ENCODE assay signal across 26 cellular contexts in the genomic region with DNA sequence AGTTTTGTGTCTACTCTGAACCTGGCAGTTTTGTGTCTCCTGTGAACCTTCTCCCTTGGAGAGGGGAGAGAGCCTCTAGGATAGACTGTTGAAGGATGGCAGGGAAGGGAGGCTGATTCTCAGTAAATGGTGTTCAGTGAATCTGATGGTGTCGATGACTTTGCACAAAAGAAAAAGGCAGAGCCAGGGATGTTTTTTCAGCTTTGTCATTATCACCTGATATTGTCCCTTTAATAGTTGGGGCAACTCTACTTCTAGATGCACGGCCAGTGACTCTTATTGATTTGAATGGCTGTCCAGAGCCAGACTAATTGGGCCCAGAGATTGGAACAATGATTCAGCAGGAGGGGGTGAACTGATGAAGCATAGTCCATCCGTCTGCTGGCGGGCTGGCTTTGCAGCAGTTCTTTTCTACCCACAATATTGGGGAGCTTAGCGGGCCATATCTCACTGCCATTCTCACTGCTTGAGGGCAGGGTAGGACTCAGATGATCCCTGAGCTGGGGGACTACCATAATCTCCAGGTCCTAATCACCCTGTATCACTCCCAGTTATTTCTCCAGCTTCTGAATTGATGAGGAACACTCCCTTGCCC.
A peak's percentile ranks its signal among the peaks of the same experiment; 100 is the strongest.
DNase-seq lines count a peak whose midpoint lies in the region; ATAC-seq, FAIRE-seq and TF ChIP-seq lines count a peak whose summit lies in the region.
"Had no signal": no experiment of that assay in that cellular context is flagged by ENCODE, and none has a peak within 500 bp of the region (broad histone marks: within the 10 kb centered on the region; RNA-seq: fewer than 3 reads in every experiment).

No MANE protein-coding gene starts in this region.

- in situ Hi-C loops in K562 (cut with MboI), result no loop called here

- H3K4me1 ChIP-seq in left ventricle myocardium inferior (peaks cover 14% of the 10 kb centered on the region), K562 (replicated peaks in 1 of 2; ENCODE audit: control insufficient read depth in 2 of 2, insufficient read depth in 2 of 2, low read length in 2 of 2) (peaks cover 3 to 25% of the 10 kb centered on the region in 2 experiments; a peak in 4 of 5 replicates), kidney (ENCODE audit: control insufficient read depth in 1 of 2, insufficient read depth in 1 of 2, low read depth in 1 of 2, low read length in 2 of 2) (no peaks in the 10 kb centered on the region)
- H3K4me1 ChIP-seq: A549 had no signal

- H3K27me3 Mint-ChIP-seq in natural killer cell treated with Interleukin-12 subunit alpha and Interleukin-12 subunit beta and Interleukin-15 and Interleukin-18, amount 100 ng/mL, for 72 hours, result no peaks in the 10 kb centered on the region
- H3K27me3 Mint-ChIP-seq: B cell; CD4-positive, alpha-beta T cell had no signal

- H3K9me3 Mint-ChIP-seq in natural killer cell treated with Interleukin-12 subunit alpha and Interleukin-12 subunit beta and Interleukin-15 and Interleukin-18, amount 100 ng/mL, for 72 hours, result no peaks in the 10 kb centered on the region

- H3K36me3 ChIP-seq in left ventricle myocardium inferior (peaks cover 15% of the 10 kb centered on the region), K562 (ENCODE audit: control insufficient read depth, insufficient read depth, low read length) (peaks cover 2% of the 10 kb centered on the region; the same call in 1 of the 3 replicates), kidney (ENCODE audit: control insufficient read depth in 1 of 2, insufficient read depth in 2 of 2, low read length in 2 of 2) (peaks cover 0 to 1% of the 10 kb centered on the region in 2 donors)

- peak overlapping the region; percentile 71 for H2AFZ ChIP-seq in K562 (ENCODE audit: low read depth, low read length)

- H3K4me1 Mint-ChIP-seq in natural killer cell treated with Interleukin-12 subunit alpha and Interleukin-12 subunit beta and Interleukin-15 and Interleukin-18, amount 100 ng/mL, for 72 hours (ENCODE audit: low read depth in 2 of 2), result no peaks in the 10 kb centered on the region
- H3K4me1 Mint-ChIP-seq: B cell had no signal

- POLR2A ChIA-PET in K562 (lab: Yijun Ruan, JAX), result interaction anchor here (0.6 to 1.9 kb wide), 7 partner anchors 10 to 198 kb away, joined by 3 to 7 read pairs (median 3); no protein-coding TSS in a partner anchor

- TF ChIP-seq RAD21 in K562 (CRISPR knock-in tag; conservative IDR thresholded peaks at IDR 0.05 in 1 of 2, IDR thresholded peaks at IDR 0.05 in 1 of 2), result no peak

- BruUV-seq in K562 (replicated peaks; lab: Mats Ljungman, UMichigan), result no TSS peak

- no peak for TF ChIP-seq CTCF in left ventricle myocardium inferior (IDR thresholded peaks at IDR 0.05; ENCODE audit: borderline replicate concordance)
- no peak for TF ChIP-seq CTCF in K562 (IDR thresholded peaks at IDR 0.05 in 2 of 3, conservative IDR thresholded peaks at IDR 0.05 in 1 of 3; ENCODE audit: insufficient read depth in 2 of 3, low read depth in 1 of 3, low read length in 3 of 3)
- TF ChIP-seq CTCF in kidney (IDR thresholded peaks at IDR 0.05; ENCODE audit: borderline replicate concordance, extremely low read depth, insufficient read depth), result no peak

- CTCF ChIA-PET in K562 (lab: Yijun Ruan, JAX; ENCODE audit: low intra/inter-chr PET ratio), result no interaction called here

- no peak for TF ChIP-seq POLR2A in K562 (conservative IDR thresholded peaks at IDR 0.05)

- no peak overlapping the region for H3K27ac Mint-ChIP-seq in natural killer cell treated with Interleukin-12 subunit alpha and Interleukin-12 subunit beta and Interleukin-15 and Interleukin-18, amount 100 ng/mL, for 72 hours
- H3K27ac Mint-ChIP-seq: B cell; CD4-positive, alpha-beta T cell; CD8-positive, alpha-beta T cell had no signal

- H3K9ac ChIP-seq in K562 (ENCODE audit: insufficient read depth in 1 of 2, low read depth in 2 of 2, low read length in 2 of 2), result peak overlapping the region in 1 of 2 experiments; percentile 1; a peak in 1 of 4 replicates
- H3K9ac ChIP-seq in kidney (ENCODE audit: low read length in 2 of 2), result no peak overlapping the region
- H3K9ac ChIP-seq: BLaER1 treated with 17β-estradiol and CSF1 and Interleukin-3, amounts not matched to agents 10 nM and 100 nM had no signal

- H3K4me3 ChIP-seq in left ventricle myocardium inferior, result no peak overlapping the region
- no peak overlapping the region for H3K4me3 ChIP-seq in K562
- H3K4me3 ChIP-seq in kidney (ENCODE audit: low read length in 2 of 2), result no peak overlapping the region
- H3K4me3 ChIP-seq: A549; BLaER1 treated with 17β-estradiol and CSF1 and Interleukin-3, amounts not matched to agents 10 nM and 100 nM; GM12878 had no signal

- FAIRE-seq in K562 (lab: Jason Lieb, UNC) (no peak), kidney (lab: Jason Lieb, UNC) (no peak)
- FAIRE-seq: A549, GM12892, GM18507 had no signal

- ATAC-seq in left cardiac atrium (no peak), K562 (peak; percentile 77), GM21360 (IDR thresholded peaks at IDR 0.05; ENCODE audit: unreplicated experiment) (no peak), HG02678 (IDR thresholded peaks at IDR 0.05; ENCODE audit: unreplicated experiment) (no peak)
- ATAC-seq in natural killer cell treated with Interleukin-12 subunit alpha and Interleukin-12 subunit beta and Interleukin-15 and Interleukin-18, amount 100 ng/mL, for 72 hours, result no peak
- ATAC-seq: A549; CD8-positive, alpha-beta T cell; GM12878 had no signal

- TF ChIP-seq EP300 in K562 (IDR thresholded peaks at IDR 0.05; ENCODE audit: low read length), result peak; percentile 37

- no peaks in the 10 kb centered on the region for H3K79me2 ChIP-seq in K562 (ENCODE audit: control insufficient read depth, insufficient read depth, low read length)

- H3K27me3 ChIP-seq in left ventricle myocardium inferior (ENCODE audit: low read depth) (no peaks in the 10 kb centered on the region), K562 (ENCODE audit: control insufficient read depth in 2 of 2, insufficient read depth in 2 of 2, low read length in 2 of 2) (no peaks in the 10 kb centered on the region)
- H3K27me3 ChIP-seq: BLaER1 treated with 17β-estradiol and CSF1 and Interleukin-3, amounts not matched to agents 10 nM and 100 nM had no signal

- DNase-seq in left ventricle myocardium inferior (no peak), left cardiac atrium (no peak), K562 (ENCODE audit: extremely low read depth in 1 of 4, low spot score in 3 of 4) (peak in 3 of 4 experiments; percentile 7 to 47 (median 39)), kidney (peak; percentile 4), posterior vena cava (ENCODE audit: low spot score) (peak; percentile 7)
- no peak for DNase-seq in natural killer cell treated with Interleukin-12 subunit alpha and Interleukin-12 subunit beta and Interleukin-15 and Interleukin-18, amount 100 ng/mL, for 72 hours (ENCODE audit: low spot score)
- DNase-seq: AML-193; CD4-positive, alpha-beta T cell; CD8-positive, alpha-beta T cell; COR-L47; DMS 273 treated with DMSO at 0.1 percent for 48 hours; DMS153; DMS79; DND-41; EL; GDM1 had no signal

- intact Hi-C loops in left ventricle myocardium inferior (cut with micrococcal nuclease), result no loop called here
- intact Hi-C loops in left cardiac atrium (cut with DNase I), result no loop called here
- intact Hi-C loops in K562 (cut with micrococcal nuclease), result no loop called here
- intact Hi-C loops in kidney (cut with DNase I), result no loop called here
- intact Hi-C loops in posterior vena cava (cut with DNase I), result no loop called here

- no peak overlapping the region for H3K4me3 Mint-ChIP-seq in natural killer cell treated with Interleukin-12 subunit alpha and Interleukin-12 subunit beta and Interleukin-15 and Interleukin-18, amount 100 ng/mL, for 72 hours
- H3K4me3 Mint-ChIP-seq: B cell; CD4-positive, alpha-beta T cell; CD8-positive, alpha-beta T cell had no signal

- WGBS in K562 (ENCODE audit: insufficient coverage, low coverage, missing lambda C conversion rate), result 18% methylated on average over 3 of the region's 5 CpGs

- H3K36me3 Mint-ChIP-seq in natural killer cell treated with Interleukin-12 subunit alpha and Interleukin-12 subunit beta and Interleukin-15 and Interleukin-18, amount 100 ng/mL, for 72 hours, result peaks cover 9% of the 10 kb centered on the region

- H3K9me1 ChIP-seq in K562 (ENCODE audit: control insufficient read depth, insufficient read depth, low read length), result no peaks in the 10 kb centered on the region

- H3K9me3 ChIP-seq in left ventricle myocardium inferior (replicated peaks) (peaks cover 11% of the 10 kb centered on the region), K562 (replicated peaks; ENCODE audit: control insufficient read depth, insufficient read depth, low read depth, low read length) (peaks cover 3% of the 10 kb centered on the region; the same call in 1 of the 2 replicates), kidney (ENCODE audit: control insufficient read depth in 1 of 2, low read length in 2 of 2) (peaks cover 0 to 2% of the 10 kb centered on the region in 2 donors)
- H3K9me3 ChIP-seq: A549 had no signal

- H4K20me1 ChIP-seq in K562 (replicated peaks; ENCODE audit: control insufficient read depth, insufficient read depth, low read length), result no peaks in the 10 kb centered on the region
- H4K20me1 ChIP-seq: BLaER1 treated with 17β-estradiol and CSF1 and Interleukin-3, amounts not matched to agents 10 nM and 100 nM had no signal

- peak overlapping the region; percentile 73 for H3K4me2 ChIP-seq in K562 (ENCODE audit: insufficient read depth, low read length)
- H3K4me2 ChIP-seq: A549; BLaER1 treated with 17β-estradiol and CSF1 and Interleukin-3, amounts not matched to agents 10 nM and 100 nM had no signal

- H3K27ac ChIP-seq in left ventricle myocardium inferior (replicated peaks) (peak overlapping the region; percentile 17), K562 (ENCODE audit: extremely low read depth, low read depth, low read length) (peak overlapping the region; percentile 85), kidney (ENCODE audit: low read depth in 2 of 2, low read length in 2 of 2) (no peak overlapping the region)
- H3K27ac ChIP-seq: 22Rv1; A549; BLaER1 treated with 17β-estradiol and CSF1 and Interleukin-3, amounts not matched to agents 10 nM and 100 nM; C4-2B had no signal

TF ChIP-seq in K562, 482 proteins besides CTCF, POLR2A, EP300 and RAD21 (continues in another document):
- TF ChIP-seq MAFK (IDR thresholded peaks at IDR 0.05; ENCODE audit: low read length) (peak; percentile 73; the same call in 1 of the 2 replicates), CCAR2 (IDR thresholded peaks at IDR 0.05; ENCODE audit: low read depth, low read length) (no peak)

Comparison
In these comparisons a context has a peak if more than half of its experiments do, and no peak if none do; other contexts are left out.
1. DNase-seq: peak in K562 (3 of 4), kidney (single experiment) and posterior vena cava (single experiment); none in left ventricle myocardium inferior (single experiment), left cardiac atrium (single experiment) and natural killer cell treated with Interleukin-12 subunit alpha and Interleukin-12 subunit beta and Interleukin-15 and Interleukin-18, amount 100 ng/mL, for 72 hours (single experiment).
2. H3K27ac ChIP-seq: peak in left ventricle myocardium inferior (single experiment) and K562 (single experiment); none in kidney (0 of 2).